In genomic region chr10:73094986-73095478, GRCh38 we compare ENCODE assay signal across 9 cellular contexts. TPM values are rescaled to one million over a fixed set of nuclear protein-coding genes. Genes with fewer than 3 reads are reported as not detected.
DNase-seq lines count a peak whose midpoint lies in the region; ATAC-seq and TF ChIP-seq lines count a peak whose summit lies in the region.
"Had no signal": no experiment of that assay in that cellular context is flagged by ENCODE, and none has a peak within 500 bp of the region (broad histone marks: within the 10 kb centered on the region; RNA-seq: fewer than 3 reads in every experiment).

No MANE protein-coding gene starts in this region.

- H3K27ac Mint-ChIP-seq in activated T-cell treated with anti-CD3 and anti-CD28 coated beads, Interleukin-2, amount 50 U/mL, for 72 hours = peak overlapping the region; percentile 95
- H3K27ac Mint-ChIP-seq in type B pancreatic cell = peak overlapping the region; percentile 89

- in situ Hi-C loops in astrocyte of the spinal cord (cut with HindIII; ENCODE audit: low sequenced_read_pairs) = no loop called here

- peak overlapping the region; percentile 95 to 98 for H3K4me3 Mint-ChIP-seq in activated T-cell treated with anti-CD3 and anti-CD28 coated beads, Interleukin-2, amount 50 U/mL, for 72 hours
- H3K4me3 Mint-ChIP-seq in type B pancreatic cell = peak overlapping the region; percentile 94

- H3K36me3 ChIP-seq in lower lobe of right lung = peaks cover 6% of the 10 kb centered on the region

- H3K9me3 Mint-ChIP-seq in activated T-cell treated with anti-CD3 and anti-CD28 coated beads, Interleukin-2, amount 50 U/mL, for 72 hours = no peaks in the 10 kb centered on the region
- H3K9me3 Mint-ChIP-seq in type B pancreatic cell = no peaks in the 10 kb centered on the region

- no peaks in the 10 kb centered on the region for H3K36me3 Mint-ChIP-seq in activated T-cell treated with anti-CD3 and anti-CD28 coated beads, Interleukin-2, amount 50 U/mL, for 72 hours (ENCODE audit: insufficient read depth in 2 of 2)
- peaks cover 4% of the 10 kb centered on the region for H3K36me3 Mint-ChIP-seq in type B pancreatic cell

- H3K4me3 ChIP-seq in astrocyte of the spinal cord (ENCODE audit: low read depth, low read length) = peak overlapping the region; percentile 99
- H3K4me3 ChIP-seq in lower lobe of right lung = peak overlapping the region; percentile 93

- TF ChIP-seq CTCF in astrocyte of the spinal cord (IDR thresholded peaks at IDR 0.05; ENCODE audit: low read depth, low read length) (no peak), lower lobe of right lung (IDR thresholded peaks at IDR 0.05) (no peak), type B pancreatic cell (conservative IDR thresholded peaks at IDR 0.05) (no peak)

- H3K9me3 ChIP-seq in lower lobe of right lung = no peaks in the 10 kb centered on the region

- H3K27ac ChIP-seq in lower lobe of right lung = peak overlapping the region; percentile 94

- H3K27me3 ChIP-seq in lower lobe of right lung (ENCODE audit: low read depth) = no peaks in the 10 kb centered on the region

- no peak for ATAC-seq in activated T-cell treated with anti-CD3 and anti-CD28 coated beads, Interleukin-2, amount 50 U/mL, for 72 hours (replicated peaks in 1 of 2)
- ATAC-seq in lower lobe of right lung = no peak
- no peak for ATAC-seq in HG03175 (IDR thresholded peaks at IDR 0.05; ENCODE audit: unreplicated experiment)

- no peaks in the 10 kb centered on the region for H3K27me3 Mint-ChIP-seq in activated T-cell treated with anti-CD3 and anti-CD28 coated beads, Interleukin-2, amount 50 U/mL, for 72 hours (ENCODE audit: low read depth)
- no peaks in the 10 kb centered on the region for H3K27me3 Mint-ChIP-seq in type B pancreatic cell

- DNase-seq in activated T-cell treated with anti-CD3 and anti-CD28 coated beads, Interleukin-2, amount 50 U/mL, for 72 hours = no peak
- no peak for DNase-seq in activated T-cell treated with anti-CD3 and anti-CD28 coated beads, Interleukin-2, amount 50 U/mL, for 1 hour
- peak; percentile 22 for DNase-seq in astrocyte of the spinal cord (ENCODE audit: low read depth, low spot score)
- no peak for DNase-seq in lower lobe of right lung
- DNase-seq in type B pancreatic cell (ENCODE audit: extremely low spot score, unreplicated experiment) = no peak
- DNase-seq in NCI-H1105 treated with DMSO at 0.1 percent for 48 hours (lab: John Stamatoyannopoulos, UW) = no peak
- DNase-seq in stimulated activated CD4-positive, alpha-beta T cell treated with anti-CD3 and anti-CD28 coated beads, Interleukin-4, amount 100 ng/mL, for 4 hours = no peak
- DNase-seq: DMS79 had no signal

- H3K4me1 ChIP-seq in lower lobe of right lung = peaks cover 22% of the 10 kb centered on the region

- intact Hi-C loops in lower lobe of right lung (cut with DNase I) = no loop called here

- peaks cover 44% of the 10 kb centered on the region for H3K4me1 Mint-ChIP-seq in activated T-cell treated with anti-CD3 and anti-CD28 coated beads, Interleukin-2, amount 50 U/mL, for 72 hours (ENCODE audit: low read depth)
- peaks cover 27% of the 10 kb centered on the region for H3K4me1 Mint-ChIP-seq in type B pancreatic cell (ENCODE audit: unreplicated experiment)

RNA-seq across cellular contexts. Expression of gene P4HA1, which starts 1.6 kb away (rescaled TPM):
- total RNA-seq in activated T-cell treated with anti-CD3 and anti-CD28 coated beads, Interleukin-2, amount 50 U/mL, for 72 hours = 10 to 100 TPM; 20.5 to 28.8 TPM
- total RNA-seq in lower lobe of right lung = 59.9 TPM
- 24.6 and 38.9 TPM in 2 replicates for total RNA-seq in type B pancreatic cell (ENCODE audit: low replicate concordance)

RNA-seq across cellular contexts. Expression of gene NUDT13, which starts 15.2 kb away (rescaled TPM):
- total RNA-seq in activated T-cell treated with anti-CD3 and anti-CD28 coated beads, Interleukin-2, amount 50 U/mL, for 72 hours = 1 to 10 TPM in 1 of 2 donors, under 1 TPM in 1; 0.60 to 1.3 TPM
- total RNA-seq in lower lobe of right lung = 2.8 TPM
- 3.0 and 3.1 TPM in 2 replicates for total RNA-seq in type B pancreatic cell (ENCODE audit: low replicate concordance)
